1 cellular context compared by ENCODE assay signal in genomic region chr10:88254091-88254490, GRCh38.
TF ChIP-seq lines count a peak whose summit lies in the region.

No MANE protein-coding gene starts in this region.

TF ChIP-seq in GM23338, 12 proteins besides CTCF, POLR2A, EP300 and RAD21 (continued from another document):
- no peak for TF ChIP-seq ZNF462 (CRISPR knock-in tag; IDR thresholded peaks at IDR 0.05)
- TF ChIP-seq EZH2 (IDR thresholded peaks at IDR 0.05; ENCODE audit: low read depth, unreplicated experiment): no peak
- no peak for TF ChIP-seq ZNF331 (CRISPR knock-in tag; IDR thresholded peaks at IDR 0.05; ENCODE audit: low read depth)
TF ChIP-seq in GM23338: peak in this region for 0.
